ENCODE assay signal across 22 cellular contexts in genomic region chr12:52918784-52919183, GRCh38. TPM values are rescaled to one million over a fixed set of nuclear protein-coding genes. Genes with fewer than 3 reads are reported as not detected.
DNase-seq lines count a peak whose midpoint lies in the region; ATAC-seq and TF ChIP-seq lines count a peak whose summit lies in the region.
"Had no signal": no experiment of that assay in that cellular context is flagged by ENCODE, and none has a peak within 500 bp of the region (broad histone marks: within the 10 kb centered on the region; RNA-seq: fewer than 3 reads in every experiment).

No MANE protein-coding gene starts in this region.

- H3K4ac ChIP-seq in mesendoderm (ENCODE audit: low read depth, low read length): no peak overlapping the region

- H2BK5ac ChIP-seq in mesendoderm (ENCODE audit: low read length): no peak overlapping the region

- DNase-seq in HT-29 (ENCODE audit: low spot score) (peak; percentile 0), RPMI8226 (peak; percentile 27), mesendoderm (no peak), progenitor cell of endocrine pancreas (ENCODE audit: low spot score, unreplicated experiment) (no peak), T-helper 9 cell (no peak)
- DNase-seq in activated CD8-positive, alpha-beta memory T cell treated with anti-CD3 and anti-CD28 coated beads, Interleukin-2, amount 50 U/mL, for 4 hours: no peak
- DNase-seq: ACHN; CD4-positive, alpha-beta T cell; COR-L47; DMS 273 treated with DMSO at 0.1 percent for 48 hours; DMS79 treated with DMSO at 0.1 percent for 48 hours; H9; IMR-90; MV-4-11; NCI-H1694; NCI-H2081 treated with DMSO at 0.1 percent for 48 hours; NCI-H446; NCI-H774; NK-92 treated with Interleukin-12 subunit alpha and Interleukin-12 subunit beta, amount 100 ng/mL, for 24 hours; Peyer's patch had no signal

- H3K27me3 ChIP-seq in mesendoderm (ENCODE audit: insufficient read depth, low read length, poor library complexity): no peaks in the 10 kb centered on the region
- H3K27me3 ChIP-seq: BLaER1, Peyer's patch had no signal

- H3K4me3 Mint-ChIP-seq in progenitor cell of endocrine pancreas (ENCODE audit: low read depth): no peak overlapping the region
- H3K4me3 Mint-ChIP-seq: CD4-positive, alpha-beta T cell; H9 had no signal

- H3K36me3 ChIP-seq in mesendoderm (ENCODE audit: control insufficient read depth, insufficient read depth, low read length): no peaks in the 10 kb centered on the region
- H3K36me3 ChIP-seq: BLaER1, Peyer's patch had no signal

- peaks cover 5% of the 10 kb centered on the region for H3K4me1 ChIP-seq in mesendoderm (ENCODE audit: control insufficient read depth, low read depth, low read length)
- H3K4me1 ChIP-seq: BLaER1 had no signal

- peak overlapping the region; percentile 26 for H3K27ac Mint-ChIP-seq in progenitor cell of endocrine pancreas
- H3K27ac Mint-ChIP-seq: CD4-positive, alpha-beta T cell had no signal

- H3K36me3 Mint-ChIP-seq in progenitor cell of endocrine pancreas (ENCODE audit: insufficient read depth): no peaks in the 10 kb centered on the region

- H3K79me2 ChIP-seq in mesendoderm (ENCODE audit: control insufficient read depth, insufficient read depth, low read length): no peaks in the 10 kb centered on the region

- WGBS in mesendoderm (ENCODE audit: extremely low coverage, insufficient coverage, low lambda C conversion rate): no CpG with 5 or more reads among the region's 2 CpGs

- no peak overlapping the region for H4K8ac ChIP-seq in mesendoderm (ENCODE audit: low read depth, low read length)

- no peak overlapping the region for H3K4me3 ChIP-seq in mesendoderm (ENCODE audit: low read length)
- H3K4me3 ChIP-seq: BLaER1, Peyer's patch had no signal

- H3K9me3 Mint-ChIP-seq in progenitor cell of endocrine pancreas (ENCODE audit: low read depth): no peaks in the 10 kb centered on the region
- H3K9me3 Mint-ChIP-seq: CD4-positive, alpha-beta T cell; H9 had no signal

- no peaks in the 10 kb centered on the region for H3K79me1 ChIP-seq in mesendoderm (ENCODE audit: low read length)

- peaks cover 35% of the 10 kb centered on the region for H3K4me1 Mint-ChIP-seq in progenitor cell of endocrine pancreas (ENCODE audit: low read depth)

- no peak overlapping the region for H3K23ac ChIP-seq in mesendoderm (ENCODE audit: low read length)

- H2BK120ac ChIP-seq in mesendoderm (ENCODE audit: low read depth, low read length): no peak overlapping the region

- no peak overlapping the region for H3K18ac ChIP-seq in mesendoderm (ENCODE audit: low read length)

- H3K27ac ChIP-seq in mesendoderm (ENCODE audit: low read depth, low read length): peak overlapping the region; percentile 29
- H3K27ac ChIP-seq: BLaER1, Peyer's patch had no signal

- no peak for ATAC-seq in HG03571 (IDR thresholded peaks at IDR 0.05; ENCODE audit: unreplicated experiment)

- no peak overlapping the region for H3K4me2 ChIP-seq in mesendoderm (ENCODE audit: low read length)
- H3K4me2 ChIP-seq: BLaER1 had no signal

- no peak overlapping the region for H2AK5ac ChIP-seq in mesendoderm (ENCODE audit: low read length)

- H3K27me3 Mint-ChIP-seq in progenitor cell of endocrine pancreas: no peaks in the 10 kb centered on the region
- H3K27me3 Mint-ChIP-seq: CD4-positive, alpha-beta T cell had no signal

- no peak overlapping the region for H2BK15ac ChIP-seq in mesendoderm (replicated peaks; ENCODE audit: low read depth)

- H3K56ac ChIP-seq in mesendoderm (ENCODE audit: low read length): no peak overlapping the region

- TF ChIP-seq CTCF in progenitor cell of endocrine pancreas (IDR thresholded peaks at IDR 0.05; ENCODE audit: unreplicated experiment): no peak

- H4K5ac ChIP-seq in mesendoderm (ENCODE audit: low read length): no peak overlapping the region

- H3K9ac ChIP-seq in mesendoderm (ENCODE audit: low read length): no peak overlapping the region
- H3K9ac ChIP-seq: BLaER1 had no signal

RNA-seq across cellular contexts. Expression of gene KRT8, which starts 13.9 kb away (rescaled TPM):
- total RNA-seq in HT-29 (2014; rRNA removed; shearing (Covaris generic)): 5,686 and 5,723 TPM in 2 replicates
- 450 TPM for polyA plus RNA-seq in mesendoderm (2013, experiment 1 of 2)
- 461 TPM for polyA plus RNA-seq in mesendoderm (2013, experiment 2 of 2)
- total RNA-seq in progenitor cell of endocrine pancreas: 1,180 and 1,246 TPM in 2 replicates

RNA-seq across cellular contexts. Expression of gene KRT18, which starts 30.1 kb away (rescaled TPM):
- 9,796 and 10,041 TPM in 2 replicates for total RNA-seq in HT-29 (2014; rRNA removed; shearing (Covaris generic))
- polyA plus RNA-seq in mesendoderm (2013, experiment 1 of 2): 373 TPM
- 379 TPM for polyA plus RNA-seq in mesendoderm (2013, experiment 2 of 2)
- total RNA-seq in progenitor cell of endocrine pancreas: 608 and 692 TPM in 2 replicates

Comparison
In these comparisons a context has a peak if more than half of its experiments do, and no peak if none do; other contexts are left out.
1. DNase-seq: peak in HT-29 (single experiment) and RPMI8226 (single experiment); none in mesendoderm (single experiment), progenitor cell of endocrine pancreas (single experiment), T-helper 9 cell (single experiment) and activated CD8-positive, alpha-beta memory T cell treated with anti-CD3 and anti-CD28 coated beads, Interleukin-2, amount 50 U/mL, for 4 hours (single experiment).
2. RNA of gene KRT18, which starts 30.1 kb away (total RNA-seq): 9,796 to 10,041 TPM in HT-29; 608 to 692 TPM in progenitor cell of endocrine pancreas; every median in the first group is over 10 times any median in the second.